ENCODE assay signal across 8 cellular contexts in the genomic region with DNA sequence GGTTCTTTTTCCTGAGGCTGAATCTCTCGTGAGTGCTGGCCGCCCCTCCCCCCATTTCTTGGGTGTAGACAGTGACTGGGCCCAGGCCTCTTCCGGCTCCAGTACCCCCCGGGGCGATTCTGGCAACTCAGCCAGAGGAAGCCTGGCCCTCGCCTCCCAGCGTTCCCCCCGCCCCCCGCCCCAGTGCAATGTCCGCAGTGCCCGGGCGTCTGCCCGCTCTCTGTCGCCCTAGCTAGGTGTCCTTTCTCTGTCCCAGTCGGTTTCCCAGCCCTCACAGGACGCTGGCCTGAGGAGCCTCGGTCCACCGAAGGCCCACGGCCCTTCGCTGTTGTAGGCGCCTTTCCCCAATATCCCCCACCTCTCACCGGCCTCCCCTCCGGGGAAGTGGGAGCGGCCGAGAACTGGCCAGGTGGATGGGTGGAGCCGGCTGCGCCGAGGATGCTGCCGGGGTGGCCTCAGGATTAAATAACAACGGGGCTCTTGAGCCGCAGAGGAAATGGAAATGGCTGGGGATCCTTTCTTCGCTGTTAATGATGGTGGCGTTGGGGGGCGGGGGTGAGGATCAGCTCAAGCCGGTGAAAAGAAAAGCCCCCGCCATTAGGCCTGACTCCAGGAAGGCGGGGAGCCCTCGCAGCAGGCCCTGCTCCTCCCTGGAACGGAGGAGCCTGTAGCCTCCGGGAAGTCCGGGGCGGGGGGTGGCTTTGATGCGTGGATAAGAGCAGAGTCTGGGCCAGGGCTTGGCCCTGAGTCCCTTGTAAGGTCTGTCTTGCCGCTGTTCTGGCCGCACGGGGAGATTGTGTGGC. TPM values are rescaled to one million over a fixed set of nuclear protein-coding genes. Genes with fewer than 3 reads are reported as not detected.
DNase-seq lines count a peak whose midpoint lies in the region; ATAC-seq and TF ChIP-seq lines count a peak whose summit lies in the region.

No MANE protein-coding gene starts in this region.

- DNase-seq in NCI-H1417 (lab: John Stamatoyannopoulos, UW) (peak; percentile 31 to 75 (median 70)), NCI-H1417 treated with DMSO at 0.1 percent for 48 hours (lab: John Stamatoyannopoulos, UW) (no peak), NCI-H2196 treated with DMSO at 0.1 percent for 48 hours (lab: John Stamatoyannopoulos, UW; ENCODE audit: unreplicated experiment) (peak; percentile 81), left ventricle myocardium inferior (peak; percentile 72), psoas muscle (peak in 1 of 2 donors; percentile 51), epidermal melanocyte (ENCODE audit: insufficient read length, low spot score) (no peak)
- DNase-seq in activated naive CD8-positive, alpha-beta T cell treated with anti-CD3 and anti-CD28 coated beads for 36 hours: peak; percentile 49

- no peaks in the 10 kb centered on the region for H3K36me3 Mint-ChIP-seq in activated naive CD8-positive, alpha-beta T cell treated with anti-CD3 and anti-CD28 coated beads for 36 hours

- H3K27ac Mint-ChIP-seq in activated naive CD8-positive, alpha-beta T cell treated with anti-CD3 and anti-CD28 coated beads for 36 hours: peak overlapping the region; percentile 62

- peak overlapping the region; percentile 98 for H3K27ac ChIP-seq in left ventricle myocardium inferior (replicated peaks)
- H3K27ac ChIP-seq in psoas muscle: peak overlapping the region; percentile 55

- H3K36me3 ChIP-seq in left ventricle myocardium inferior (no peaks in the 10 kb centered on the region), psoas muscle (ENCODE audit: insufficient read depth in 1 of 2, low read depth in 1 of 2) (no peaks in the 10 kb centered on the region)

- H3K4me1 Mint-ChIP-seq in activated naive CD8-positive, alpha-beta T cell treated with anti-CD3 and anti-CD28 coated beads for 36 hours: peaks cover 31% of the 10 kb centered on the region

- no peaks in the 10 kb centered on the region for H3K9me3 Mint-ChIP-seq in activated naive CD8-positive, alpha-beta T cell treated with anti-CD3 and anti-CD28 coated beads for 36 hours

- intact Hi-C loops in left ventricle myocardium inferior (cut with micrococcal nuclease) (no loop called here), psoas muscle (cut with DNase I) (loop anchor here in 1 of 2 donors (10.0 kb wide), 1 partner anchor 171 kb away; no protein-coding TSS in a partner anchor)

- no peak for TF ChIP-seq CTCF in left ventricle myocardium inferior (IDR thresholded peaks at IDR 0.05; ENCODE audit: borderline replicate concordance)
- TF ChIP-seq CTCF in psoas muscle (IDR thresholded peaks at IDR 0.05): no peak

- WGBS in psoas muscle, 3 donors: 12 to 13% (median 12%) methylated on average over 46 of the region's 46 CpGs

- no peaks in the 10 kb centered on the region for H3K9me3 ChIP-seq in left ventricle myocardium inferior (replicated peaks)
- H3K9me3 ChIP-seq in psoas muscle: no peaks in the 10 kb centered on the region

- H3K27me3 ChIP-seq in left ventricle myocardium inferior (ENCODE audit: low read depth) (peaks cover 21% of the 10 kb centered on the region), psoas muscle (ENCODE audit: insufficient read depth in 3 of 3, low read length in 2 of 3) (peaks cover 0 to 43% (median 10%) of the 10 kb centered on the region in 3 donors)

- H3K27me3 Mint-ChIP-seq in activated naive CD8-positive, alpha-beta T cell treated with anti-CD3 and anti-CD28 coated beads for 36 hours: peaks cover 76% of the 10 kb centered on the region

- H3K4me1 ChIP-seq in left ventricle myocardium inferior: peaks cover 62% of the 10 kb centered on the region
- peaks cover 19% of the 10 kb centered on the region for H3K4me1 ChIP-seq in psoas muscle

- peak overlapping the region; percentile 86 for H3K4me3 Mint-ChIP-seq in activated naive CD8-positive, alpha-beta T cell treated with anti-CD3 and anti-CD28 coated beads for 36 hours

- ATAC-seq in psoas muscle (peak in 1 of 4 donors; percentile 17), GM19455 (IDR thresholded peaks at IDR 0.05; ENCODE audit: unreplicated experiment) (no peak)

- peak overlapping the region; percentile 96 for H3K4me3 ChIP-seq in left ventricle myocardium inferior
- H3K4me3 ChIP-seq in psoas muscle: peak overlapping the region; percentile 73

RNA-seq across cellular contexts. Expression of a gene that starts 1.1 kb away (rescaled TPM):
- total RNA-seq in activated naive CD8-positive, alpha-beta T cell treated with anti-CD3 and anti-CD28 coated beads for 36 hours: 1 to 10 TPM in 1 of 2 experiments, under 1 TPM in 1; 0.91 to 1.4 TPM
- 10.2 TPM for total RNA-seq in left ventricle myocardium inferior
- total RNA-seq in psoas muscle: 1 to 10 TPM; 5.3 to 6.3 (median 5.9) TPM
- 1 to 10 TPM; 1.0 to 8.0 (median 2.4) TPM for polyA plus RNA-seq in psoas muscle

Comparison
In these comparisons a context has a peak if more than half of its experiments do, and no peak if none do; other contexts are left out.
1. DNase-seq: peak in NCI-H1417 (3 of 3), NCI-H2196 treated with DMSO at 0.1 percent for 48 hours (single experiment), activated naive CD8-positive, alpha-beta T cell treated with anti-CD3 and anti-CD28 coated beads for 36 hours (single experiment) and left ventricle myocardium inferior (single experiment); none in NCI-H1417 treated with DMSO at 0.1 percent for 48 hours (single experiment) and epidermal melanocyte (single experiment).